20 cellular contexts compared by ENCODE assay signal in genomic region chr20:2164421-2164820, GRCh38.
A peak's percentile ranks its signal among the peaks of the same experiment; 100 is the strongest.
DNase-seq lines count a peak whose midpoint lies in the region; ATAC-seq lines count a peak whose summit lies in the region.
"Had no signal": no experiment of that assay in that cellular context is flagged by ENCODE, and none has a peak within 500 bp of the region (broad histone marks: within the 10 kb centered on the region; RNA-seq: fewer than 3 reads in every experiment).

No MANE protein-coding gene starts in this region.

- no peak overlapping the region for H3K4me2 ChIP-seq in neuronal stem cell (ENCODE audit: insufficient read depth, low read length, poor library complexity, severe bottlenecking)
- H3K4me2 ChIP-seq: A549; BLaER1 treated with 17β-estradiol and CSF1 and Interleukin-3, amounts not matched to agents 10 nM and 100 nM had no signal

- peak; percentile 48 for DNase-seq in activated effector memory CD4-positive, alpha-beta T cell treated with anti-CD3 and anti-CD28 coated beads, Interleukin-2, amount 50 U/mL, for 16 hours
- no peak for DNase-seq in activated effector memory CD4-positive, alpha-beta T cell treated with Interleukin-2 at 50 U/mL for 16 hours
- DNase-seq in neuronal stem cell (ENCODE audit: low spot score): no peak
- peak; percentile 15 for DNase-seq in sciatic nerve (ENCODE audit: low spot score)
- no peak for DNase-seq in GF-D8 (lab: John Stamatoyannopoulos, UW)
- no peak for DNase-seq in caudate nucleus (lab: John Stamatoyannopoulos, UW)
- DNase-seq: AML-193; Caco-2; Calu3; CD4-positive, alpha-beta T cell; CD8-positive, alpha-beta T cell; DMS79; DND-41; EL; GDM1 had no signal

- no peak overlapping the region for H4K91ac ChIP-seq in neuronal stem cell (ENCODE audit: low read depth, low read length, poor library complexity)

- H3K14ac ChIP-seq in neuronal stem cell (ENCODE audit: low read length): no peak overlapping the region

- no peaks in the 10 kb centered on the region for H3K4me1 ChIP-seq in neuronal stem cell (ENCODE audit: control insufficient read depth in 2 of 2, insufficient read depth in 1 of 2, low read depth in 1 of 2, low read length in 2 of 2)
- H3K4me1 ChIP-seq: A549, Caco-2 had no signal

- H3K27ac ChIP-seq in neuronal stem cell (replicated peaks; ENCODE audit: low read length) (no peak overlapping the region), caudate nucleus (ENCODE audit: low read depth, low read length) (no peak overlapping the region)
- H3K27ac ChIP-seq: 22Rv1; A549; BLaER1 treated with 17β-estradiol and CSF1 and Interleukin-3, amounts not matched to agents 10 nM and 100 nM; C4-2B had no signal

- H3K27me3 ChIP-seq in neuronal stem cell (ENCODE audit: control insufficient read depth in 3 of 3, insufficient read depth in 3 of 3, low read depth in 1 of 3, low read length in 3 of 3): peaks cover 0 to 12% (median 0%) of the 10 kb centered on the region in 3 experiments
- H3K27me3 ChIP-seq: BLaER1 treated with 17β-estradiol and CSF1 and Interleukin-3, amounts not matched to agents 10 nM and 100 nM had no signal

- no peak overlapping the region for H3K9ac ChIP-seq in neuronal stem cell (ENCODE audit: low read depth, low read length, poor library complexity)
- H3K9ac ChIP-seq: BLaER1 treated with 17β-estradiol and CSF1 and Interleukin-3, amounts not matched to agents 10 nM and 100 nM had no signal

- intact Hi-C loops in sciatic nerve (cut with DNase I): no loop called here

- H4K8ac ChIP-seq in neuronal stem cell (ENCODE audit: low read depth, low read length): no peak overlapping the region

- no peak overlapping the region for H3K4ac ChIP-seq in neuronal stem cell (ENCODE audit: low read length)

- H2AFZ ChIP-seq in neuronal stem cell (ENCODE audit: low read length): no peak overlapping the region

- ATAC-seq in sciatic nerve (no peak), HG03460 (IDR thresholded peaks at IDR 0.05; ENCODE audit: unreplicated experiment) (no peak)
- ATAC-seq: A549; CD8-positive, alpha-beta T cell had no signal

- H3K18ac ChIP-seq in neuronal stem cell (ENCODE audit: low read length): no peak overlapping the region

- no peaks in the 10 kb centered on the region for H3K9me3 ChIP-seq in neuronal stem cell (replicated peaks in 1 of 2; ENCODE audit: control insufficient read depth in 2 of 2, insufficient read depth in 1 of 2, low read depth in 1 of 2, low read length in 2 of 2)
- H3K9me3 ChIP-seq: A549; BLaER1 treated with 17β-estradiol and CSF1 and Interleukin-3, amounts not matched to agents 10 nM and 100 nM; Caco-2 had no signal

- no peak overlapping the region for H3K23ac ChIP-seq in neuronal stem cell (ENCODE audit: low read depth, low read length, poor library complexity)

- no CpG with 5 or more reads among the region's 7 CpGs for WGBS in neuronal stem cell (ENCODE audit: extremely low coverage in 2 of 2, insufficient read length in 2 of 2, insufficient replicate concordance in 1 of 2), 2 donors

- H3K4me3 ChIP-seq in neuronal stem cell (ENCODE audit: low read length in 2 of 2): no peak overlapping the region
- H3K4me3 ChIP-seq: A549; BLaER1 treated with 17β-estradiol and CSF1 and Interleukin-3, amounts not matched to agents 10 nM and 100 nM had no signal

- no peaks in the 10 kb centered on the region for H3K79me1 ChIP-seq in neuronal stem cell (ENCODE audit: low read depth, low read length)

- H3K36me3 ChIP-seq in neuronal stem cell (replicated peaks in 1 of 2; ENCODE audit: control insufficient read depth in 2 of 2, insufficient read depth in 2 of 2, low read length in 2 of 2): no peaks in the 10 kb centered on the region
- H3K36me3 ChIP-seq: BLaER1 treated with 17β-estradiol and CSF1 and Interleukin-3, amounts not matched to agents 10 nM and 100 nM had no signal

- no peak overlapping the region for H2BK15ac ChIP-seq in neuronal stem cell (ENCODE audit: low read length)

- H2BK5ac ChIP-seq in neuronal stem cell (ENCODE audit: low read length): no peak overlapping the region

- peak overlapping the region; percentile 31 for H2AK5ac ChIP-seq in neuronal stem cell (ENCODE audit: low read depth, low read length)

- no peak overlapping the region for H2BK12ac ChIP-seq in neuronal stem cell (ENCODE audit: low read length)

- no peak overlapping the region for H2BK120ac ChIP-seq in neuronal stem cell (ENCODE audit: low read depth, low read length)

Comparison
In these comparisons a context has a peak if more than half of its experiments do, and no peak if none do; other contexts are left out.
1. DNase-seq: peak in activated effector memory CD4-positive, alpha-beta T cell treated with anti-CD3 and anti-CD28 coated beads, Interleukin-2, amount 50 U/mL, for 16 hours (single experiment) and sciatic nerve (single experiment); none in activated effector memory CD4-positive, alpha-beta T cell treated with Interleukin-2 at 50 U/mL for 16 hours (single experiment), neuronal stem cell (single experiment), GF-D8 (single experiment) and caudate nucleus (0 of 61).